Comparison of ENCODE assay signal across 1 cellular context in the genomic region with DNA sequence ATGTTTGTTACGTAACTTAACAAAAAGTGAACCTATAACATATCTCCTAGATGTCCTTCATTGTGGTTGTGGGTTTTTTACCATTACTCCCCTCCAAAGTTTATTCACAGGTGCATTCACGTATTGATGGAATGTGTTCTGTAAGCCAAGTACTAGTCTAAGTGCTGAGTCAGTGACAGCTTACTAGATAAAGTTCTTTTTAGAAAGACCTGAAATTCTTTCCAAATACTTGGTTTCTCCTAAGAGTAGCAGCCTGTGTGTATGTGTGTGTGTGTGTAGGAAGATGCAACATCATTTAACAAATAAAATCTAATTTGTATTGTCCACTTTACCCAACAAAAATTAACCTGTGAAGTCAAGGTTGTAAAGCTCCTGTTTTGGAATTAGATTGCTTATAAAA.
TF ChIP-seq lines count a peak whose summit lies in the region.

No MANE protein-coding gene starts in this region.

TF ChIP-seq in GM23338, 12 proteins besides CTCF, POLR2A, EP300 and RAD21 (continued from another document):
- TF ChIP-seq, protein P1, sequence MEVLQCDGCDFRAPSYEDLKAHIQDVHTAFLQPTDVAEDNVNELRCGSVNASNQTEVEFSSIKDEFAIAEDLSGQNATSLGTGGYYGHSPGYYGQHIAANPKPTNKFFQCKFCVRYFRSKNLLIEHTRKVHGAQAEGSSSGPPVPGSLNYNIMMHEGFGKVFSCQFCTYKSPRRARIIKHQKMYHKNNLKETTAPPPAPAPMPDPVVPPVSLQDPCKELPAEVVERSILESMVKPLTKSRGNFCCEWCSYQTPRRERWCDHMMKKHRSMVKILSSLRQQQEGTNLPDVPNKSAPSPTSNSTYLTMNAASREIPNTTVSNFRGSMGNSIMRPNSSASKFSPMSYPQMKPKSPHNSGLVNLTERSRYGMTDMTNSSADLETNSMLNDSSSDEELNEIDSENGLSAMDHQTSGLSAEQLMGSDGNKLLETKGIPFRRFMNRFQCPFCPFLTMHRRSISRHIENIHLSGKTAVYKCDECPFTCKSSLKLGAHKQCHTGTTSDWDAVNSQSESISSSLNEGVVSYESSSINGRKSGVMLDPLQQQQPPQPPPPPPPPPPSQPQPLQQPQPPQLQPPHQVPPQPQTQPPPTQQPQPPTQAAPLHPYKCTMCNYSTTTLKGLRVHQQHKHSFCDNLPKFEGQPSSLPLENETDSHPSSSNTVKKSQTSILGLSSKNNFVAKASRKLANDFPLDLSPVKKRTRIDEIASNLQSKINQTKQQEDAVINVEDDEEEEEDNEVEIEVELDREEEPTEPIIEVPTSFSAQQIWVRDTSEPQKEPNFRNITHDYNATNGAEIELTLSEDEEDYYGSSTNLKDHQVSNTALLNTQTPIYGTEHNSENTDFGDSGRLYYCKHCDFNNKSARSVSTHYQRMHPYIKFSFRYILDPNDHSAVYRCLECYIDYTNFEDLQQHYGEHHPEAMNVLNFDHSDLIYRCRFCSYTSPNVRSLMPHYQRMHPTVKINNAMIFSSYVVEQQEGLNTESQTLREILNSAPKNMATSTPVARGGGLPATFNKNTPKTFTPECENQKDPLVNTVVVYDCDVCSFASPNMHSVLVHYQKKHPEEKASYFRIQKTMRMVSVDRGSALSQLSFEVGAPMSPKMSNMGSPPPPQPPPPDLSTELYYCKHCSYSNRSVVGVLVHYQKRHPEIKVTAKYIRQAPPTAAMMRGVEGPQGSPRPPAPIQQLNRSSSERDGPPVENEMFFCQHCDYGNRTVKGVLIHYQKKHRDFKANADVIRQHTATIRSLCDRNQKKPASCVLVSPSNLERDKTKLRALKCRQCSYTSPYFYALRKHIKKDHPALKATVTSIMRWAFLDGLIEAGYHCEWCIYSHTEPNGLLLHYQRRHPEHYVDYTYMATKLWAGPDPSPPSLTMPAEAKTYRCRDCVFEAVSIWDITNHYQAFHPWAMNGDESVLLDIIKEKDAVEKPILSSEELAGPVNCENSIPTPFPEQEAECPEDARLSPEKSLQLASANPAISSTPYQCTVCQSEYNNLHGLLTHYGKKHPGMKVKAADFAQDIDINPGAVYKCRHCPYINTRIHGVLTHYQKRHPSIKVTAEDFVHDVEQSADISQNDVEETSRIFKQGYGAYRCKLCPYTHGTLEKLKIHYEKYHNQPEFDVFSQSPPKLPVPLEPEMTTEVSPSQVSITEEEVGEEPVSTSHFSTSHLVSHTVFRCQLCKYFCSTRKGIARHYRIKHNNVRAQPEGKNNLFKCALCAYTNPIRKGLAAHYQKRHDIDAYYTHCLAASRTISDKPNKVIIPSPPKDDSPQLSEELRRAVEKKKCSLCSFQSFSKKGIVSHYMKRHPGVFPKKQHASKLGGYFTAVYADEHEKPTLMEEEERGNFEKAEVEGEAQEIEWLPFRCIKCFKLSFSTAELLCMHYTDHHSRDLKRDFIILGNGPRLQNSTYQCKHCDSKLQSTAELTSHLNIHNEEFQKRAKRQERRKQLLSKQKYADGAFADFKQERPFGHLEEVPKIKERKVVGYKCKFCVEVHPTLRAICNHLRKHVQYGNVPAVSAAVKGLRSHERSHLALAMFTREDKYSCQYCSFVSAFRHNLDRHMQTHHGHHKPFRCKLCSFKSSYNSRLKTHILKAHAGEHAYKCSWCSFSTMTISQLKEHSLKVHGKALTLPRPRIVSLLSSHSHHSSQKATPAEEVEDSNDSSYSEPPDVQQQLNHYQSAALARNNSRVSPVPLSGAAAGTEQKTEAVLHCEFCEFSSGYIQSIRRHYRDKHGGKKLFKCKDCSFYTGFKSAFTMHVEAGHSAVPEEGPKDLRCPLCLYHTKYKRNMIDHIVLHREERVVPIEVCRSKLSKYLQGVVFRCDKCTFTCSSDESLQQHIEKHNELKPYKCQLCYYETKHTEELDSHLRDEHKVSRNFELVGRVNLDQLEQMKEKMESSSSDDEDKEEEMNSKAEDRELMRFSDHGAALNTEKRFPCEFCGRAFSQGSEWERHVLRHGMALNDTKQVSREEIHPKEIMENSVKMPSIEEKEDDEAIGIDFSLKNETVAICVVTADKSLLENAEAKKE (CRISPR knock-in tag; IDR thresholded peaks at IDR 0.05), result no peak
- no peak for TF ChIP-seq STAT1 (IDR thresholded peaks at IDR 0.05; ENCODE audit: unreplicated experiment)
- TF ChIP-seq, protein P2, sequence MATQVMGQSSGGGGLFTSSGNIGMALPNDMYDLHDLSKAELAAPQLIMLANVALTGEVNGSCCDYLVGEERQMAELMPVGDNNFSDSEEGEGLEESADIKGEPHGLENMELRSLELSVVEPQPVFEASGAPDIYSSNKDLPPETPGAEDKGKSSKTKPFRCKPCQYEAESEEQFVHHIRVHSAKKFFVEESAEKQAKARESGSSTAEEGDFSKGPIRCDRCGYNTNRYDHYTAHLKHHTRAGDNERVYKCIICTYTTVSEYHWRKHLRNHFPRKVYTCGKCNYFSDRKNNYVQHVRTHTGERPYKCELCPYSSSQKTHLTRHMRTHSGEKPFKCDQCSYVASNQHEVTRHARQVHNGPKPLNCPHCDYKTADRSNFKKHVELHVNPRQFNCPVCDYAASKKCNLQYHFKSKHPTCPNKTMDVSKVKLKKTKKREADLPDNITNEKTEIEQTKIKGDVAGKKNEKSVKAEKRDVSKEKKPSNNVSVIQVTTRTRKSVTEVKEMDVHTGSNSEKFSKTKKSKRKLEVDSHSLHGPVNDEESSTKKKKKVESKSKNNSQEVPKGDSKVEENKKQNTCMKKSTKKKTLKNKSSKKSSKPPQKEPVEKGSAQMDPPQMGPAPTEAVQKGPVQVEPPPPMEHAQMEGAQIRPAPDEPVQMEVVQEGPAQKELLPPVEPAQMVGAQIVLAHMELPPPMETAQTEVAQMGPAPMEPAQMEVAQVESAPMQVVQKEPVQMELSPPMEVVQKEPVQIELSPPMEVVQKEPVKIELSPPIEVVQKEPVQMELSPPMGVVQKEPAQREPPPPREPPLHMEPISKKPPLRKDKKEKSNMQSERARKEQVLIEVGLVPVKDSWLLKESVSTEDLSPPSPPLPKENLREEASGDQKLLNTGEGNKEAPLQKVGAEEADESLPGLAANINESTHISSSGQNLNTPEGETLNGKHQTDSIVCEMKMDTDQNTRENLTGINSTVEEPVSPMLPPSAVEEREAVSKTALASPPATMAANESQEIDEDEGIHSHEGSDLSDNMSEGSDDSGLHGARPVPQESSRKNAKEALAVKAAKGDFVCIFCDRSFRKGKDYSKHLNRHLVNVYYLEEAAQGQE (IDR thresholded peaks at IDR 0.05; ENCODE audit: unreplicated experiment), result no peak
- no peak for TF ChIP-seq EZH2phosphoT487 (IDR thresholded peaks at IDR 0.05; ENCODE audit: unreplicated experiment)
- TF ChIP-seq NANOG (IDR thresholded peaks at IDR 0.05; ENCODE audit: borderline replicate concordance), result no peak
- no peak for TF ChIP-seq ZNF114 (CRISPR knock-in tag; IDR thresholded peaks at IDR 0.05)
- TF ChIP-seq POLR2AphosphoS5 (IDR thresholded peaks at IDR 0.05; ENCODE audit: low read depth), result no peak
- TF ChIP-seq EZH2 (IDR thresholded peaks at IDR 0.05; ENCODE audit: low read depth, unreplicated experiment), result no peak
- no peak for TF ChIP-seq ZNF331 (CRISPR knock-in tag; IDR thresholded peaks at IDR 0.05; ENCODE audit: low read depth)
